In the genomic region with DNA sequence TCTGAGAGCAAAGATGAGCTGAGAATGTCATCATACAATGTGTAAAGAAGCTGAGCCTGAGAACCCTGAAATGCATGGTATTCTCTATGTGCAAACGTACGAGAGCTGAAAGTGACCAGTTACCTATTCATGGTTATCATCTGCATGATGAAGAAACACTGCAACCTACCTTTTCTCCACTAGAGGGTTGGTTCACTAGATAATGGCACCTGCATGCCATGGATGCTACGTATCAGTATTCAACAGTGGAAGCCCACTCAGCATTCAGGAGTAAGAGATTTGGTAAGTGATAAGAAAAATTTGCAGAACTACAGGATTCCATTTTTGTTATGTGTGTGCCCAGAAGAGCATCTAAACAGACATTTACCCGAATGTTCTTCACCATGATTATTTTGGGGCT, we compare ENCODE assay signal across 13 cellular contexts.
DNase-seq lines count a peak whose midpoint lies in the region; ATAC-seq and TF ChIP-seq lines count a peak whose summit lies in the region.
"Had no signal": no experiment of that assay in that cellular context is flagged by ENCODE, and none has a peak within 500 bp of the region (broad histone marks: within the 10 kb centered on the region; RNA-seq: fewer than 3 reads in every experiment).

No MANE protein-coding gene starts in this region.

- H3K36me3 Mint-ChIP-seq in nephron (ENCODE audit: low read depth): no peaks in the 10 kb centered on the region

- H3K4me1 Mint-ChIP-seq in nephron: no peaks in the 10 kb centered on the region

- peaks cover 19% of the 10 kb centered on the region for H3K27me3 Mint-ChIP-seq in nephron (ENCODE audit: low read depth)

- H3K27ac Mint-ChIP-seq in nephron: no peak overlapping the region
- H3K27ac Mint-ChIP-seq: effector memory CD8-positive, alpha-beta T cell; T-helper 2 cell treated with Interferon-gamma antibody and Interleukin-4, amounts not matched to agents 5 μg/mL and 100 μg/mL, for 36 hours had no signal

- H3K9me3 Mint-ChIP-seq in nephron: peaks cover 9% of the 10 kb centered on the region

- ATAC-seq in HG02981 (IDR thresholded peaks at IDR 0.05; ENCODE audit: unreplicated experiment) (no peak), HG03469 (IDR thresholded peaks at IDR 0.05; ENCODE audit: unreplicated experiment) (no peak)
- ATAC-seq: effector memory CD8-positive, alpha-beta T cell had no signal

- DNase-seq in NCI-H1417 (lab: John Stamatoyannopoulos, UW) (peak in 2 of 3 experiments; percentile 15 to 59), NCI-H1417 treated with DMSO at 0.1 percent for 48 hours (lab: John Stamatoyannopoulos, UW) (no peak)
- DNase-seq in stimulated activated CD4-positive, alpha-beta T cell treated with anti-CD3 and anti-CD28 coated beads, Interleukin-4, amount 100 ng/mL, for 4 hours: no peak
- DNase-seq: effector memory CD8-positive, alpha-beta T cell; GDM1; NK-92 treated with Interleukin-12 subunit alpha and Interleukin-12 subunit beta, amount 100 ng/mL, for 24 hours had no signal

- TF ChIP-seq CTCF in LNCAP (IDR thresholded peaks at IDR 0.05): peak; percentile 43; the same call in 1 of the 2 replicates
- peak; percentile 67 for TF ChIP-seq CTCF in VCaP (conservative IDR thresholded peaks at IDR 0.05)
- peak in 2 of 3 experiments; percentile 18 to 28 for TF ChIP-seq CTCF in nephron (IDR thresholded peaks at IDR 0.05; ENCODE audit: unreplicated experiment in 3 of 3)

- no peak overlapping the region for H3K27ac ChIP-seq in VCaP
- H3K27ac ChIP-seq: HL-60 had no signal

- H3K4me3 Mint-ChIP-seq in nephron: no peak overlapping the region
- H3K4me3 Mint-ChIP-seq: effector memory CD8-positive, alpha-beta T cell; T-helper 2 cell treated with Interferon-gamma antibody and Interleukin-4, amounts not matched to agents 5 μg/mL and 100 μg/mL, for 36 hours had no signal

Comparison
In these comparisons a context has a peak if more than half of its experiments do, and no peak if none do; other contexts are left out.
1. DNase-seq: peak in NCI-H1417 (2 of 3); none in NCI-H1417 treated with DMSO at 0.1 percent for 48 hours (single experiment) and stimulated activated CD4-positive, alpha-beta T cell treated with anti-CD3 and anti-CD28 coated beads, Interleukin-4, amount 100 ng/mL, for 4 hours (0 of 2).
2. Peak in every context shown above with its lines, with median percentiles within 50 percentile points of each other: CTCF ChIP-seq.